Comparison of ENCODE assay signal across 1 cellular context in genomic region chr3:126997455-126998038, GRCh38.
A peak's percentile ranks its signal among the peaks of the same experiment; 100 is the strongest.
TF ChIP-seq lines count a peak whose summit lies in the region.

No MANE protein-coding gene starts in this region.

TF ChIP-seq in K562, 482 proteins besides CTCF, POLR2A, EP300 and RAD21:
- TF ChIP-seq ZNF311 (CRISPR knock-in tag; IDR thresholded peaks at IDR 0.05): no peak
- TF ChIP-seq POLR2G (IDR thresholded peaks at IDR 0.05; ENCODE audit: low read depth, low read length): peak; percentile 36; the same call in 1 of the 2 replicates
